ENCODE assay signal across 1 cellular context in genomic region chr15:96356494-96357455, GRCh38.
A peak's percentile ranks its signal among the peaks of the same experiment; 100 is the strongest.
TF ChIP-seq lines count a peak whose summit lies in the region.

No MANE protein-coding gene starts in this region.

TF ChIP-seq in HEK293, 187 proteins besides CTCF, POLR2A, EP300 and RAD21 (continued from another document and continues in another):
- peak; percentile 57 for TF ChIP-seq ZNF843 (tag by site-specific recombination; IDR thresholded peaks at IDR 0.05)
- TF ChIP-seq ZNF202 (tag by site-specific recombination; IDR thresholded peaks at IDR 0.05; ENCODE audit: borderline replicate concordance), result no peak
- no peak for TF ChIP-seq ZNF707 (tag by site-specific recombination; IDR thresholded peaks at IDR 0.05)
- TF ChIP-seq ZNF37A (tag by site-specific recombination; IDR thresholded peaks at IDR 0.05), result no peak
- TF ChIP-seq ZNF777 (tag by site-specific recombination; IDR thresholded peaks at IDR 0.05; ENCODE audit: borderline replicate concordance), result no peak
- TF ChIP-seq ZNF302 (tag by site-specific recombination; IDR thresholded peaks at IDR 0.05; ENCODE audit: low read depth), result no peak
- no peak for TF ChIP-seq ZNF148 (tag by site-specific recombination; IDR thresholded peaks at IDR 0.05; ENCODE audit: borderline replicate concordance)
- TF ChIP-seq MZF1 (tag by site-specific recombination; IDR thresholded peaks at IDR 0.05; ENCODE audit: borderline replicate concordance), result 0 out of 2 replicates have a peak, but pooled peaks have one; percentile 53
- peak; percentile 65 for TF ChIP-seq ZXDB (tag by site-specific recombination; IDR thresholded peaks at IDR 0.05)
- no peak for TF ChIP-seq ZNF223 (tag by site-specific recombination; IDR thresholded peaks at IDR 0.05)
- no peak for TF ChIP-seq ZBTB1 (tag by site-specific recombination; IDR thresholded peaks at IDR 0.05)
- no peak for TF ChIP-seq HOXD13 (CRISPR knock-in tag; IDR thresholded peaks at IDR 0.05; ENCODE audit: borderline replicate concordance)
- TF ChIP-seq ZNF610 (tag by site-specific recombination; IDR thresholded peaks at IDR 0.05; ENCODE audit: borderline replicate concordance), result peak; percentile 90
- TF ChIP-seq ZNF521 (tag by site-specific recombination; IDR thresholded peaks at IDR 0.05), result no peak
- no peak for TF ChIP-seq ZNF747 (tag by site-specific recombination; IDR thresholded peaks at IDR 0.05)
- TF ChIP-seq ZNF335 (tag by site-specific recombination; conservative IDR thresholded peaks at IDR 0.05), result peak; percentile 84
- TF ChIP-seq SP7 (tag by site-specific recombination; IDR thresholded peaks at IDR 0.05), result peak; percentile 73
- TF ChIP-seq YY2 (tag by site-specific recombination; IDR thresholded peaks at IDR 0.05), result peak; percentile 42; the same call in 1 of the 2 replicates
- no peak for TF ChIP-seq ZNF785 (tag by site-specific recombination; IDR thresholded peaks at IDR 0.05)
- no peak; the same call in 1 of the 2 replicates for TF ChIP-seq ATF2 (tag by site-specific recombination; IDR thresholded peaks at IDR 0.05; ENCODE audit: low read depth)
- peak; percentile 86; the same call in 1 of the 2 replicates for TF ChIP-seq ZNF660 (tag by site-specific recombination; IDR thresholded peaks at IDR 0.05)
- TF ChIP-seq ZNF280C (tag by site-specific recombination; IDR thresholded peaks at IDR 0.05), result no peak
- no peak for TF ChIP-seq ZNF138 (tag by site-specific recombination; IDR thresholded peaks at IDR 0.05; ENCODE audit: borderline replicate concordance)
- TF ChIP-seq ZNF701 (tag by site-specific recombination; IDR thresholded peaks at IDR 0.05), result no peak
- TF ChIP-seq ZNF214 (tag by site-specific recombination; IDR thresholded peaks at IDR 0.05; ENCODE audit: borderline replicate concordance), result no peak
- TF ChIP-seq ZNF18 (tag by site-specific recombination; IDR thresholded peaks at IDR 0.05), result peak; percentile 62; the same call in 1 of the 2 replicates
- TF ChIP-seq ZNF366 (tag by site-specific recombination; conservative IDR thresholded peaks at IDR 0.05), result no peak
- no peak for TF ChIP-seq ZFP3 (tag by site-specific recombination; IDR thresholded peaks at IDR 0.05; ENCODE audit: low read depth)
- peak; percentile 55; the same call in 1 of the 2 replicates for TF ChIP-seq ZNF596 (tag by site-specific recombination; IDR thresholded peaks at IDR 0.05)
- no peak for TF ChIP-seq ZNF175 (tag by site-specific recombination; IDR thresholded peaks at IDR 0.05)
- no peak for TF ChIP-seq ZNF426 (tag by site-specific recombination; IDR thresholded peaks at IDR 0.05)
- TF ChIP-seq ZNF394 (tag by site-specific recombination; IDR thresholded peaks at IDR 0.05; ENCODE audit: borderline replicate concordance), result peak; percentile 51; the same call in 1 of the 2 replicates
- TF ChIP-seq ZBTB7A (tag by site-specific recombination; IDR thresholded peaks at IDR 0.05; ENCODE audit: low read depth), result no peak
- no peak for TF ChIP-seq ZNF664 (tag by site-specific recombination; IDR thresholded peaks at IDR 0.05)
- TF ChIP-seq SP3 (tag by site-specific recombination; IDR thresholded peaks at IDR 0.05), result 0 out of 2 replicates have a peak, but pooled peaks have one; percentile 28
- TF ChIP-seq TCF7L2 (IDR thresholded peaks at IDR 0.05; ENCODE audit: borderline replicate concordance, low read depth, low read length), result no peak
- no peak for TF ChIP-seq ZNF433 (tag by site-specific recombination; IDR thresholded peaks at IDR 0.05; ENCODE audit: low read depth)
- no peak for TF ChIP-seq ELK4 (IDR thresholded peaks at IDR 0.05; ENCODE audit: borderline replicate concordance, low read depth, low read length)
- no peak for TF ChIP-seq ZNF132 (tag by site-specific recombination; IDR thresholded peaks at IDR 0.05; ENCODE audit: borderline replicate concordance)
- no peak for TF ChIP-seq ZSCAN4 (tag by site-specific recombination; IDR thresholded peaks at IDR 0.05)
- no peak for TF ChIP-seq ZNF391 (tag by site-specific recombination; IDR thresholded peaks at IDR 0.05; ENCODE audit: borderline replicate concordance, low read depth)
- TF ChIP-seq ZNF501 (tag by site-specific recombination; IDR thresholded peaks at IDR 0.05), result peak; percentile 90; the same call in 1 of the 2 replicates
- TF ChIP-seq AEBP2 (tag by site-specific recombination; IDR thresholded peaks at IDR 0.05; ENCODE audit: borderline replicate concordance), result no peak
- no peak for TF ChIP-seq HOXA7 (CRISPR knock-in tag; IDR thresholded peaks at IDR 0.05; ENCODE audit: borderline replicate concordance)
- TF ChIP-seq ZNF776 (tag by site-specific recombination; IDR thresholded peaks at IDR 0.05; ENCODE audit: borderline replicate concordance), result no peak
- no peak for TF ChIP-seq ZNF26 (tag by site-specific recombination; IDR thresholded peaks at IDR 0.05)
- peak; percentile 64; the same call in 1 of the 2 replicates for TF ChIP-seq KLF17 (tag by site-specific recombination; IDR thresholded peaks at IDR 0.05)
- 0 out of 2 replicates have a peak, but pooled peaks have one; percentile 38 for TF ChIP-seq BCL11B (tag by site-specific recombination; IDR thresholded peaks at IDR 0.05; ENCODE audit: low read depth)
- TF ChIP-seq INSM2 (tag by site-specific recombination; IDR thresholded peaks at IDR 0.05), result peak; percentile 76; the same call in 1 of the 2 replicates
- no peak; the same call in 1 of the 2 replicates for TF ChIP-seq ZNF768 (tag by site-specific recombination; IDR thresholded peaks at IDR 0.05)
- no peak for TF ChIP-seq ZNF274 (IDR thresholded peaks at IDR 0.05; ENCODE audit: low read length)
- TF ChIP-seq ZNF274 (tag by site-specific recombination; IDR thresholded peaks at IDR 0.05; ENCODE audit: borderline replicate concordance), result no peak
